Comparison of ENCODE assay signal across 1 cellular context in the genomic region with DNA sequence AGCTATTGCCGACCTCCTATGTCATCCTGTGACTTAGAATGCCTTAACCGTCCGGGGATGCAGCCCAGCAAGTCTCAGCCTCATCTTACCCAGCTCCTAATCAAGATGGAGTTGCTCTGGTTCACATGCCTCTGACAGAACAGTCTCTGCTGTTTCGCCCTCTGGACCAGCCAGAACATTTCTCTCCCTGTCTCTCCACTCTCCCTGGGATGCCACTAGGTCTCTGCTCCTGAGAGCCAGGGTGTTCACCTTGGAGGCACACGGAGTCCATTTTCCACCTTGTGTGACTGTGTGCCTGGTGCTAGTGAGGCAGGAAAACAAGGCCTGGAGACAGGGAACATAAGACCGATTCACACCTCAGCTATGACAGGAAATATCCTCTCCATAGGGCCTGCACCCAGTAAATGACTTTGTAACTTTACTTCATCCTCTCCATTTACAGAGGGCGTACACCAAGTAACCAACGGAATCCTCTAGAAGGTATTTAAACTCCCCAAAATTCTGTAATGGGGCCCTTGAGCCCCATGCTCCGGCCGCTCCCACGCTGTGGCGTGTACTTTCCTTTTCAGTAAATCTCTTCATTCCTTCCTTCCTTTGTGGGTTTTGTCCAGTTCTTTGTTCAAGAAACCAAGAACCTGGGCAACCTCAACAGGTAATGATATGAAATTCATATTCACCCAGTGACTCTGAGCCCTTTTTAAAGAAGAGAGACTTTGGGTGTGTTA.
TF ChIP-seq lines count a peak whose summit lies in the region.

No MANE protein-coding gene starts in this region.

TF ChIP-seq in IMR-90, 13 proteins besides CTCF, POLR2A, EP300 and RAD21:
- no peak for TF ChIP-seq FOS (IDR thresholded peaks at IDR 0.05; ENCODE audit: low read depth, low read length)
- no peak for TF ChIP-seq SMC3 (IDR thresholded peaks at IDR 0.05; ENCODE audit: low read depth, low read length)
